Comparison of ENCODE assay signal across 19 cellular contexts in genomic region chr1:217010253-217010652, GRCh38.
"Had no signal": no experiment of that assay in that cellular context is flagged by ENCODE, and none has a peak within 500 bp of the region (broad histone marks: within the 10 kb centered on the region; RNA-seq: fewer than 3 reads in every experiment).

No MANE protein-coding gene starts in this region.

- H3K27ac ChIP-seq: epithelial cell of prostate, esophagus muscularis mucosa, left ventricle myocardium inferior, lower lobe of right lung, pancreas, stomach, thoracic aorta, transverse colon had no signal

- H3K4me1 ChIP-seq: lower lobe of right lung, pancreas, stomach, transverse colon had no signal

- H3K27me3 ChIP-seq: esophagus muscularis mucosa, pancreas, stomach, transverse colon had no signal

- H3K4me3 ChIP-seq: esophagus muscularis mucosa, left ventricle myocardium inferior, lower lobe of right lung, pancreas, stomach, thoracic aorta, transverse colon had no signal

- DNase-seq: effector memory CD4-positive, alpha-beta T cell; foreskin fibroblast; immature natural killer cell; left ventricle myocardium inferior; lower lobe of right lung; midbrain; occipital lobe; pancreas; right cardiac atrium; stimulated activated CD4-positive, alpha-beta T cell treated with anti-CD3 and anti-CD28 coated beads, Interleukin-1b, Interleukin-23, amount 100 ng/mL, for 48 hours; stimulated activated CD4-positive, alpha-beta T cell treated with anti-CD3 and anti-CD28 coated beads, Interleukin-4, amount 100 ng/mL, for 24 hours; stomach; substantia nigra; transverse colon had no signal

- ATAC-seq: lower lobe of right lung; natural killer cell treated with Interleukin-12 subunit alpha and Interleukin-12 subunit beta and Interleukin-15 and Interleukin-18, amount 100 ng/mL, for 72 hours; pancreas; right cardiac atrium; stimulated activated memory B cell treated with anti-CD40 and anti-IgM and Interleukin-4, amounts not matched to agents 10 μg/mL and 1 μg/mL and 100 μg/mL, for 72 hours had no signal

- H3K9me3 ChIP-seq: esophagus muscularis mucosa, left ventricle myocardium inferior, lower lobe of right lung, pancreas, stomach, thoracic aorta, transverse colon had no signal

- H3K36me3 ChIP-seq: esophagus muscularis mucosa, left ventricle myocardium inferior, lower lobe of right lung, pancreas, stomach, thoracic aorta, transverse colon had no signal
